In the genomic region with DNA sequence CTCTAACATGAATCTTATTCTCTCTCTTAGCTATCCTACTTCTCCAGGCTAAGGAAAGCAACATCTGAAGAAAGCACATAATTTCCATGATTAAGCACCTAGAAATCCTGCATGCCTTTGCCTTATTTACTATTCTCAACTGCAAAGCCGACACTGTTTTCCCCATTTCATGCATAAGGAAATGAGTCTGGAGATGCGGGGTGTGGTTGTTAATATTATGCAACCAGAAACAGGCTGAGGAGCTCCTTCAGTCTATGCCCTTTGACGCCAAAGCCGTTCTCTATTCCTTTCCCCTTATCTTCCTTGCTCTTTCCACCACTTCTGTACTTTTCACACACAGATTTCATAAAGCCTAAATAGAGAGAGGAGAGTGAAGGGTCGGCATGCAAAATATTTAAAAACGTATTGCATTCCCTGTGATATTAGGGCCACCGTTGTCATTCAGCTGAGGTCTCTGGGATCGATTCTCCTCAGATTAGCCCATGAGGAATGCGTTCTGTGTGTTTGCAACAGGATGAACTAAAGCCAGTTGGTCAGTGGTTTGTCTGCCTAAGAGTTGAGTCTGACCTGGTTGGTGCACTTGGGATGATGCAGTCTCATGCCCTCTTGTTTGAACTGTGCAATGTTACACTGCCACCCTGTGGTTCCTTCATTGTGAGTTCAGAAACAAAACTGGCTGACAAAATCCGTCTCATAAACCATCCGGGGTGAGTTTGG, we compare ENCODE assay signal across 8 cellular contexts. TPM values are rescaled to one million over a fixed set of nuclear protein-coding genes. Genes with fewer than 3 reads are reported as not detected.
DNase-seq lines count a peak whose midpoint lies in the region; ATAC-seq lines count a peak whose summit lies in the region.

No MANE protein-coding gene starts in this region.

- peak; percentile 79 for DNase-seq in ACHN
- peak; percentile 69 for DNase-seq in NCI-H345 (lab: John Stamatoyannopoulos, UW)
- peak; percentile 88 for DNase-seq in cerebellum (ENCODE audit: low spot score)
- peak; percentile 56 for DNase-seq in left lobe of liver (ENCODE audit: low spot score)
- peak; percentile 2 to 42 (median 12) for DNase-seq in stimulated activated CD4-positive, alpha-beta T cell treated with anti-CD3 and anti-CD28 coated beads, TNF-alpha, amount 100 ng/mL, for 1 hour (ENCODE audit: low read depth in 3 of 3, low spot score in 1 of 3)

- peak; percentile 75 for ATAC-seq in GM18858 (IDR thresholded peaks at IDR 0.05; ENCODE audit: unreplicated experiment)
- peak; percentile 83 for ATAC-seq in HG03139 (IDR thresholded peaks at IDR 0.05; ENCODE audit: unreplicated experiment)
- peak; percentile 84 for ATAC-seq in activated CD4-positive, CD25-positive, alpha-beta regulatory T cell treated with anti-CD3 and anti-CD28 coated beads, Interleukin-2, amount 50 U/mL, for 24 hours
- ATAC-seq in left lobe of liver = peak; percentile 100

- in situ Hi-C loops in ACHN (cut with HindIII; ENCODE audit: low pct_ligation_motif_present, low pct_unique_long_range_greater_than_20kb, low sequenced_read_pairs) = no loop called here

RNA-seq across cellular contexts. Expression of a gene that starts 53.1 kb away (rescaled TPM):
- total RNA-seq in cerebellum (not detected), left lobe of liver (not detected)

Comparison
In these comparisons a context has a peak if more than half of its experiments do, and no peak if none do; other contexts are left out.
1. Peak in every context shown above with its lines: DNase-seq and ATAC-seq.
2. DNase-seq: peak in every context shown above with its lines; median percentile 88 in cerebellum; 79 in ACHN; 69 in NCI-H345; 56 in left lobe of liver; 12 in stimulated activated CD4-positive, alpha-beta T cell treated with anti-CD3 and anti-CD28 coated beads, TNF-alpha, amount 100 ng/mL, for 1 hour.